ENCODE assay signal across 1 cellular context in genomic region chr12:79680051-79680450, GRCh38.
TF ChIP-seq lines count a peak whose summit lies in the region.

No MANE protein-coding gene starts in this region.

TF ChIP-seq in GM23338, 12 proteins besides CTCF, POLR2A, EP300 and RAD21 (continued from another document):
- TF ChIP-seq, protein P1, sequence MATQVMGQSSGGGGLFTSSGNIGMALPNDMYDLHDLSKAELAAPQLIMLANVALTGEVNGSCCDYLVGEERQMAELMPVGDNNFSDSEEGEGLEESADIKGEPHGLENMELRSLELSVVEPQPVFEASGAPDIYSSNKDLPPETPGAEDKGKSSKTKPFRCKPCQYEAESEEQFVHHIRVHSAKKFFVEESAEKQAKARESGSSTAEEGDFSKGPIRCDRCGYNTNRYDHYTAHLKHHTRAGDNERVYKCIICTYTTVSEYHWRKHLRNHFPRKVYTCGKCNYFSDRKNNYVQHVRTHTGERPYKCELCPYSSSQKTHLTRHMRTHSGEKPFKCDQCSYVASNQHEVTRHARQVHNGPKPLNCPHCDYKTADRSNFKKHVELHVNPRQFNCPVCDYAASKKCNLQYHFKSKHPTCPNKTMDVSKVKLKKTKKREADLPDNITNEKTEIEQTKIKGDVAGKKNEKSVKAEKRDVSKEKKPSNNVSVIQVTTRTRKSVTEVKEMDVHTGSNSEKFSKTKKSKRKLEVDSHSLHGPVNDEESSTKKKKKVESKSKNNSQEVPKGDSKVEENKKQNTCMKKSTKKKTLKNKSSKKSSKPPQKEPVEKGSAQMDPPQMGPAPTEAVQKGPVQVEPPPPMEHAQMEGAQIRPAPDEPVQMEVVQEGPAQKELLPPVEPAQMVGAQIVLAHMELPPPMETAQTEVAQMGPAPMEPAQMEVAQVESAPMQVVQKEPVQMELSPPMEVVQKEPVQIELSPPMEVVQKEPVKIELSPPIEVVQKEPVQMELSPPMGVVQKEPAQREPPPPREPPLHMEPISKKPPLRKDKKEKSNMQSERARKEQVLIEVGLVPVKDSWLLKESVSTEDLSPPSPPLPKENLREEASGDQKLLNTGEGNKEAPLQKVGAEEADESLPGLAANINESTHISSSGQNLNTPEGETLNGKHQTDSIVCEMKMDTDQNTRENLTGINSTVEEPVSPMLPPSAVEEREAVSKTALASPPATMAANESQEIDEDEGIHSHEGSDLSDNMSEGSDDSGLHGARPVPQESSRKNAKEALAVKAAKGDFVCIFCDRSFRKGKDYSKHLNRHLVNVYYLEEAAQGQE (IDR thresholded peaks at IDR 0.05; ENCODE audit: unreplicated experiment), result no peak
- TF ChIP-seq EZH2phosphoT487 (IDR thresholded peaks at IDR 0.05; ENCODE audit: unreplicated experiment) (no peak), STAT1 (IDR thresholded peaks at IDR 0.05; ENCODE audit: unreplicated experiment) (no peak), ETS1 (IDR thresholded peaks at IDR 0.05) (no peak), JUNB (IDR thresholded peaks at IDR 0.05; ENCODE audit: unreplicated experiment) (no peak), ZNF114 (CRISPR knock-in tag; IDR thresholded peaks at IDR 0.05) (no peak)
